9 cellular contexts compared by ENCODE assay signal in genomic region chr7:25852249-25852994, GRCh38.
DNase-seq lines count a peak whose midpoint lies in the region; ATAC-seq and TF ChIP-seq lines count a peak whose summit lies in the region.
"Had no signal": no experiment of that assay in that cellular context is flagged by ENCODE, and none has a peak within 500 bp of the region (broad histone marks: within the 10 kb centered on the region; RNA-seq: fewer than 3 reads in every experiment).

No MANE protein-coding gene starts in this region.

- H3K4me1 ChIP-seq in hepatocyte (ENCODE audit: insufficient read depth) = peaks cover 61% of the 10 kb centered on the region
- peaks cover 12 to 48% (median 29%) of the 10 kb centered on the region in 6 donors for H3K4me1 ChIP-seq in spleen

- H3K79me2 ChIP-seq in hepatocyte = peaks cover 5% of the 10 kb centered on the region

- H3K9me3 ChIP-seq in hepatocyte (ENCODE audit: low read depth) (no peaks in the 10 kb centered on the region), spleen (peaks cover 0 to 24% (median 0%) of the 10 kb centered on the region in 8 donors)
- H3K9me3 ChIP-seq: HAP-1 had no signal

- peaks cover 56% of the 10 kb centered on the region for H3K27me3 Mint-ChIP-seq in activated CD8-positive, alpha-beta T cell treated with anti-CD3 and anti-CD28 coated beads for 36 hours
- H3K27me3 Mint-ChIP-seq in activated T-helper 1 cell treated with anti-CD3 and anti-CD28 coated beads, Interleukin-12 subunit alpha, Interleukin-12 subunit beta, Interleukin-2, Interleukin-4 antibody, amounts not matched to agents 30 ng/mL and 10 ng/mL and 1 ng/mL, durations not matched to agents 14 hours and 24 hours and 36 hours (ENCODE audit: insufficient read depth) = peaks cover 35% of the 10 kb centered on the region

- H2AFZ ChIP-seq in hepatocyte = peak overlapping the region; percentile 3

- H3K4me3 Mint-ChIP-seq in activated CD8-positive, alpha-beta T cell treated with anti-CD3 and anti-CD28 coated beads for 36 hours = peak overlapping the region; percentile 56
- no peak overlapping the region for H3K4me3 Mint-ChIP-seq in activated T-helper 1 cell treated with anti-CD3 and anti-CD28 coated beads, Interleukin-12 subunit alpha, Interleukin-12 subunit beta, Interleukin-2, Interleukin-4 antibody, amounts not matched to agents 30 ng/mL and 10 ng/mL and 1 ng/mL, durations not matched to agents 14 hours and 24 hours and 36 hours

- POLR2A ChIA-PET in activated CD8-positive, alpha-beta T cell treated with anti-CD3 and anti-CD28 coated beads for 36 hours (lab: Charles Lee) = interaction anchor here (1.0 kb wide), 1 partner anchor 8 kb away, joined by 3 read pairs; no protein-coding TSS in a partner anchor

- peaks cover 15% of the 10 kb centered on the region for H3K4me1 Mint-ChIP-seq in activated CD8-positive, alpha-beta T cell treated with anti-CD3 and anti-CD28 coated beads for 36 hours (ENCODE audit: low read depth)
- H3K4me1 Mint-ChIP-seq in activated T-helper 1 cell treated with anti-CD3 and anti-CD28 coated beads, Interleukin-12 subunit alpha, Interleukin-12 subunit beta, Interleukin-2, Interleukin-4 antibody, amounts not matched to agents 30 ng/mL and 10 ng/mL and 1 ng/mL, durations not matched to agents 14 hours and 24 hours and 36 hours (ENCODE audit: low read depth) = peaks cover 17% of the 10 kb centered on the region

- no peak overlapping the region for H3K27ac Mint-ChIP-seq in activated CD8-positive, alpha-beta T cell treated with anti-CD3 and anti-CD28 coated beads for 36 hours
- no peak overlapping the region for H3K27ac Mint-ChIP-seq in activated T-helper 1 cell treated with anti-CD3 and anti-CD28 coated beads, Interleukin-12 subunit alpha, Interleukin-12 subunit beta, Interleukin-2, Interleukin-4 antibody, amounts not matched to agents 30 ng/mL and 10 ng/mL and 1 ng/mL, durations not matched to agents 14 hours and 24 hours and 36 hours

- H3K36me3 ChIP-seq in H7 (replicated peaks; ENCODE audit: control insufficient read depth, insufficient read depth, low read length) (no peaks in the 10 kb centered on the region), hepatocyte (replicated peaks; ENCODE audit: insufficient read depth, low read depth) (no peaks in the 10 kb centered on the region), spleen (no peaks in the 10 kb centered on the region)
- H3K36me3 ChIP-seq: HAP-1 had no signal

- H3K27me3 ChIP-seq in H7 (ENCODE audit: control insufficient read depth, insufficient read depth, low read length) (peaks cover 42% of the 10 kb centered on the region), hepatocyte (no peaks in the 10 kb centered on the region), spleen (replicated peaks in 1 of 7) (peaks cover 8 to 86% (median 67%) of the 10 kb centered on the region in 7 donors)

- no peaks in the 10 kb centered on the region for H3K9me2 ChIP-seq in hepatocyte (replicated peaks; ENCODE audit: insufficient read depth)

- no peaks in the 10 kb centered on the region for H4K20me1 ChIP-seq in hepatocyte (ENCODE audit: insufficient read depth, poor library complexity, severe bottlenecking)

- intact Hi-C loops in activated CD8-positive, alpha-beta T cell treated with anti-CD3 and anti-CD28 coated beads for 36 hours (cut with micrococcal nuclease) = loop anchor here (5.0 kb wide), 2 partner anchors 285 to 460 kb away; no protein-coding TSS in a partner anchor
- intact Hi-C loops in spleen (cut with DNase I; ENCODE audit: low total_unique reads) = loop anchor here (5.0 to 10.0 kb wide), 3 partner anchors 285 to 1332 kb away; partner anchors contain the start of gene HOXA11
- intact Hi-C loops in activated T-helper 1 cell treated with anti-CD3 and anti-CD28 coated beads, Interleukin-12 subunit alpha, Interleukin-12 subunit beta, Interleukin-2, Interleukin-4 antibody, amounts not matched to agents 30 ng/mL and 10 ng/mL and 1 ng/mL, durations not matched to agents 14 hours and 24 hours and 36 hours (cut with micrococcal nuclease) = loop anchor here (2.0 to 10.0 kb wide), 3 partner anchors 14 to 1958 kb away; no protein-coding TSS in a partner anchor

- H3K36me3 Mint-ChIP-seq in activated CD8-positive, alpha-beta T cell treated with anti-CD3 and anti-CD28 coated beads for 36 hours (ENCODE audit: low read depth) = no peaks in the 10 kb centered on the region
- H3K36me3 Mint-ChIP-seq in activated T-helper 1 cell treated with anti-CD3 and anti-CD28 coated beads, Interleukin-12 subunit alpha, Interleukin-12 subunit beta, Interleukin-2, Interleukin-4 antibody, amounts not matched to agents 30 ng/mL and 10 ng/mL and 1 ng/mL, durations not matched to agents 14 hours and 24 hours and 36 hours (ENCODE audit: low read depth) = no peaks in the 10 kb centered on the region

- WGBS in hepatocyte (ENCODE audit: low lambda C conversion rate, missing lambda C conversion rate) = 8% methylated on average over 49 of the region's 78 CpGs
- 2 to 15% (median 3%) methylated on average over 45 to 78 of the region's 78 CpGs for WGBS in spleen, 5 donors

- peak overlapping the region; percentile 73 for H3K4me2 ChIP-seq in hepatocyte

- TF ChIP-seq POLR2A in spleen (IDR thresholded peaks at IDR 0.05) = no peak

- peak overlapping the region; percentile 60 for H3K27ac ChIP-seq in hepatocyte
- H3K27ac ChIP-seq in spleen = peak overlapping the region in 2 of 8 donors; percentile 26 to 62

- ATAC-seq in activated CD8-positive, alpha-beta T cell treated with anti-CD3 and anti-CD28 coated beads for 36 hours = no peak

- peak; percentile 72 for DNase-seq in H7
- DNase-seq in activated CD8-positive, alpha-beta T cell treated with anti-CD3 and anti-CD28 coated beads for 36 hours = peak; percentile 38
- peak; percentile 73 for DNase-seq in hepatocyte (ENCODE audit: low spot score)
- peak; percentile 75 for DNase-seq in spleen
- no peak for DNase-seq in activated T-helper 1 cell treated with anti-CD3 and anti-CD28 coated beads, Interleukin-12 subunit alpha, Interleukin-12 subunit beta, Interleukin-2, Interleukin-4 antibody, amounts not matched to agents 30 ng/mL and 10 ng/mL and 1 ng/mL, durations not matched to agents 14 hours and 24 hours and 36 hours (ENCODE audit: low spot score)
- DNase-seq in NCI-H1092 treated with DMSO at 0.1 percent for 48 hours (lab: John Stamatoyannopoulos, UW) = no peak
- DNase-seq in NOMO-1 (lab: John Stamatoyannopoulos, UW; ENCODE audit: unreplicated experiment in 2 of 2) = no peak
- DNase-seq in stimulated activated CD4-positive, alpha-beta T cell treated with anti-CD3 and anti-CD28 coated beads, Interleukin-4, amount 100 ng/mL, for 1 hour = no peak

- H3K9me3 Mint-ChIP-seq in activated CD8-positive, alpha-beta T cell treated with anti-CD3 and anti-CD28 coated beads for 36 hours = no peaks in the 10 kb centered on the region
- no peaks in the 10 kb centered on the region for H3K9me3 Mint-ChIP-seq in activated T-helper 1 cell treated with anti-CD3 and anti-CD28 coated beads, Interleukin-12 subunit alpha, Interleukin-12 subunit beta, Interleukin-2, Interleukin-4 antibody, amounts not matched to agents 30 ng/mL and 10 ng/mL and 1 ng/mL, durations not matched to agents 14 hours and 24 hours and 36 hours

- no peak for TF ChIP-seq CTCF in activated CD8-positive, alpha-beta T cell treated with anti-CD3 and anti-CD28 coated beads for 36 hours (IDR thresholded peaks at IDR 0.05)
- TF ChIP-seq CTCF in hepatocyte (IDR thresholded peaks at IDR 0.05; ENCODE audit: poor library complexity) (no peak), spleen (IDR thresholded peaks at IDR 0.05 in 8 of 11, conservative IDR thresholded peaks at IDR 0.05 in 3 of 11) (no peak)

- CTCF ChIA-PET in activated CD8-positive, alpha-beta T cell treated with anti-CD3 and anti-CD28 coated beads for 36 hours (lab: Charles Lee) = interaction anchor here (0.7 to 3.4 kb wide), 22 partner anchors 9 to 594 kb away, joined by 3 to 29 read pairs (median 4); no protein-coding TSS in a partner anchor

- H3K4me3 ChIP-seq in H7 (ENCODE audit: insufficient read depth, low read depth, low read length) (peak overlapping the region; percentile 45), hepatocyte (no peak overlapping the region), spleen (peak overlapping the region in 4 of 8 donors; percentile 10 to 59 (median 18))
- H3K4me3 ChIP-seq: HAP-1 had no signal

Comparison
In these comparisons a context has a peak if more than half of its experiments do, and no peak if none do; other contexts are left out.
1. DNase-seq: peak in H7 (single experiment), activated CD8-positive, alpha-beta T cell treated with anti-CD3 and anti-CD28 coated beads for 36 hours (single experiment), hepatocyte (single experiment) and spleen (single experiment); none in activated T-helper 1 cell treated with anti-CD3 and anti-CD28 coated beads, Interleukin-12 subunit alpha, Interleukin-12 subunit beta, Interleukin-2, Interleukin-4 antibody, amounts not matched to agents 30 ng/mL and 10 ng/mL and 1 ng/mL, durations not matched to agents 14 hours and 24 hours and 36 hours (single experiment), NCI-H1092 treated with DMSO at 0.1 percent for 48 hours (single experiment), NOMO-1 (0 of 2) and stimulated activated CD4-positive, alpha-beta T cell treated with anti-CD3 and anti-CD28 coated beads, Interleukin-4, amount 100 ng/mL, for 1 hour (single experiment).